8 cellular contexts compared by ENCODE assay signal in genomic region chr10:103659674-103660363, GRCh38.
DNase-seq lines count a peak whose midpoint lies in the region; ATAC-seq and TF ChIP-seq lines count a peak whose summit lies in the region.

No MANE protein-coding gene starts in this region.

- H3K36me3 ChIP-seq in H7 (replicated peaks; ENCODE audit: control insufficient read depth, insufficient read depth, low read length) (no peaks in the 10 kb centered on the region; the same call in 1 of the 2 replicates), esophagus (ENCODE audit: control insufficient read depth in 2 of 2, insufficient read depth in 2 of 2, low read length in 1 of 2) (peaks cover 9 to 21% of the 10 kb centered on the region in 2 donors), PC-3 (ENCODE audit: low read depth, low read length) (no peaks in the 10 kb centered on the region)
- peaks cover 0 to 7% (median 0%) of the 10 kb centered on the region in 3 experiments for H3K36me3 ChIP-seq in naive thymus-derived CD4-positive, alpha-beta T cell (ENCODE audit: control insufficient read depth in 2 of 3, insufficient read depth in 3 of 3, low read length in 3 of 3)

- H3K4me1 ChIP-seq in esophagus (ENCODE audit: control insufficient read depth in 2 of 2, insufficient read depth in 2 of 2, low read length in 1 of 2) (peaks cover 12 to 25% of the 10 kb centered on the region in 2 donors), PC-3 (ENCODE audit: insufficient read depth, low read length) (no peaks in the 10 kb centered on the region)
- peaks cover 4 to 6% of the 10 kb centered on the region in 2 donors for H3K4me1 ChIP-seq in naive thymus-derived CD4-positive, alpha-beta T cell (ENCODE audit: control insufficient read depth in 2 of 2, insufficient read depth in 2 of 2, low read length in 2 of 2)

- no peaks in the 10 kb centered on the region for H3K27me3 Mint-ChIP-seq in activated T-cell treated with anti-CD3 and anti-CD28 coated beads, Interleukin-2, amount 50 U/mL, for 24 hours
- H3K27me3 Mint-ChIP-seq in naive thymus-derived CD4-positive, alpha-beta T cell, result no peaks in the 10 kb centered on the region

- H3K9me3 Mint-ChIP-seq in activated T-cell treated with anti-CD3 and anti-CD28 coated beads, Interleukin-2, amount 50 U/mL, for 24 hours, result no peaks in the 10 kb centered on the region
- H3K9me3 Mint-ChIP-seq in naive thymus-derived CD4-positive, alpha-beta T cell, result peaks cover 0 to 7% (median 0%) of the 10 kb centered on the region in 11 donors

- CTCF ChIA-PET in naive thymus-derived CD4-positive, alpha-beta T cell (lab: Charles Lee), result interaction anchor here (1.0 to 2.4 kb wide), 2 partner anchors 27 to 67 kb away, joined by 5 to 6 read pairs; no protein-coding TSS in a partner anchor
- CTCF ChIA-PET in PC-3 (lab: Charles Lee), result no interaction called here

- H3K27ac Mint-ChIP-seq in activated T-cell treated with anti-CD3 and anti-CD28 coated beads, Interleukin-2, amount 50 U/mL, for 24 hours, result peak overlapping the region; percentile 94
- peak overlapping the region; percentile 87 to 95 (median 91) for H3K27ac Mint-ChIP-seq in naive thymus-derived CD4-positive, alpha-beta T cell

- ATAC-seq in naive thymus-derived CD4-positive, alpha-beta T cell, result peak; percentile 82
- ATAC-seq in PC-3, result no peak

- 29 to 33% methylated on average over 11 of the region's 11 CpGs for WGBS in esophagus, 2 donors

- no peak overlapping the region for H2AFZ ChIP-seq in PC-3 (ENCODE audit: low read length)

- peaks cover 21% of the 10 kb centered on the region for H3K36me3 Mint-ChIP-seq in activated T-cell treated with anti-CD3 and anti-CD28 coated beads, Interleukin-2, amount 50 U/mL, for 24 hours (ENCODE audit: low read depth)
- H3K36me3 Mint-ChIP-seq in naive thymus-derived CD4-positive, alpha-beta T cell, result peaks cover 0 to 21% (median 17%) of the 10 kb centered on the region in 5 donors

- POLR2A ChIA-PET in naive thymus-derived CD4-positive, alpha-beta T cell (lab: Charles Lee), result interaction anchor here (1.1 to 2.9 kb wide), 5 partner anchors 10 to 462 kb away, joined by 3 to 26 read pairs (median 4); partner anchors contain the start of gene SFR1
- POLR2A ChIA-PET in PC-3 (lab: Charles Lee; ENCODE audit: unreplicated experiment), result no interaction called here

- H3K79me2 ChIP-seq in PC-3 (ENCODE audit: low read length), result no peaks in the 10 kb centered on the region

- no peak overlapping the region for H3K9ac ChIP-seq in PC-3 (ENCODE audit: low read length)

- no peak overlapping the region for H3K4me2 ChIP-seq in PC-3 (ENCODE audit: low read length)

- no peaks in the 10 kb centered on the region for H3K9me2 ChIP-seq in PC-3 (replicated peaks; ENCODE audit: low read length)

- BruUV-seq in PC-3 (replicated peaks; lab: Mats Ljungman, UMichigan), result no TSS peak

- intact Hi-C loops in naive thymus-derived CD4-positive, alpha-beta T cell (cut with micrococcal nuclease), result loop anchor here (1.0 to 2.0 kb wide), 4 partner anchors 18 to 112 kb away; no protein-coding TSS in a partner anchor
- intact Hi-C loops in PC-3 (cut with micrococcal nuclease), result no loop called here

- no peaks in the 10 kb centered on the region for H3K27me3 ChIP-seq in H7 (ENCODE audit: control insufficient read depth, insufficient read depth, low read length)
- no peaks in the 10 kb centered on the region for H3K27me3 ChIP-seq in esophagus (ENCODE audit: control insufficient read depth in 1 of 2, insufficient read depth in 2 of 2, low read length in 2 of 2)
- no peaks in the 10 kb centered on the region for H3K27me3 ChIP-seq in naive thymus-derived CD4-positive, alpha-beta T cell (ENCODE audit: control insufficient read depth in 2 of 2, insufficient read depth in 2 of 2, low read length in 2 of 2)
- H3K27me3 ChIP-seq in PC-3 (ENCODE audit: low read length), result no peaks in the 10 kb centered on the region

- DNase-seq in H7 (peak; percentile 85), NCI-H2029 (lab: John Stamatoyannopoulos, UW) (peak; percentile 72), stromal cell of bone marrow (ENCODE audit: low read depth) (peak; percentile 89), PC-3 (no peak)
- DNase-seq in activated T-cell treated with anti-CD3 and anti-CD28 coated beads, Interleukin-2, amount 50 U/mL, for 24 hours, result no peak
- peak in 8 of 9 donors; percentile 48 to 70 (median 62) for DNase-seq in naive thymus-derived CD4-positive, alpha-beta T cell

- H3K4me1 Mint-ChIP-seq in activated T-cell treated with anti-CD3 and anti-CD28 coated beads, Interleukin-2, amount 50 U/mL, for 24 hours (ENCODE audit: low read depth), result peaks cover 19% of the 10 kb centered on the region
- peaks cover 6 to 21% (median 13%) of the 10 kb centered on the region in 7 donors for H3K4me1 Mint-ChIP-seq in naive thymus-derived CD4-positive, alpha-beta T cell

- H3K4me3 Mint-ChIP-seq in activated T-cell treated with anti-CD3 and anti-CD28 coated beads, Interleukin-2, amount 50 U/mL, for 24 hours, result peak overlapping the region; percentile 88
- peak overlapping the region; percentile 83 to 94 (median 89) for H3K4me3 Mint-ChIP-seq in naive thymus-derived CD4-positive, alpha-beta T cell

- H3F3A ChIP-seq in PC-3 (ENCODE audit: low read length, unreplicated experiment), result no peaks in the 10 kb centered on the region

- H4K20me1 ChIP-seq in PC-3 (ENCODE audit: low read length), result no peaks in the 10 kb centered on the region

- TF ChIP-seq CTCF in GM12873 (IDR thresholded peaks at IDR 0.05; ENCODE audit: insufficient read depth, low read depth, low read length, missing control alignments) (peak; percentile 32), PC-3 (conservative IDR thresholded peaks at IDR 0.05; ENCODE audit: low read depth, low read length) (no peak)

- H3K4me3 ChIP-seq in H7 (ENCODE audit: insufficient read depth, low read depth, low read length) (no peak overlapping the region), esophagus (ENCODE audit: low read depth in 1 of 2, low read length in 2 of 2) (peak overlapping the region; percentile 50 to 54), PC-3 (ENCODE audit: low read length) (no peak overlapping the region)
- H3K4me3 ChIP-seq in naive thymus-derived CD4-positive, alpha-beta T cell (ENCODE audit: low read length), result peak overlapping the region; percentile 96

- H3K9me3 ChIP-seq in esophagus (ENCODE audit: control insufficient read depth in 2 of 2, insufficient read depth in 1 of 2, low read depth in 1 of 2, low read length in 1 of 2) (peaks cover 0 to 3% of the 10 kb centered on the region in 2 donors), PC-3 (ENCODE audit: low read length) (no peaks in the 10 kb centered on the region)
- H3K9me3 ChIP-seq in naive thymus-derived CD4-positive, alpha-beta T cell (ENCODE audit: control insufficient read depth in 2 of 3, low read length in 3 of 3), result no peaks in the 10 kb centered on the region

- H3K27ac ChIP-seq in esophagus (ENCODE audit: low read depth in 2 of 2, low read length in 1 of 2) (peak overlapping the region; percentile 73 to 87), PC-3 (ENCODE audit: low read length) (no peak overlapping the region)
- peak overlapping the region; percentile 92 for H3K27ac ChIP-seq in naive thymus-derived CD4-positive, alpha-beta T cell (ENCODE audit: low read depth, low read length)

Comparison
In these comparisons a context has a peak if more than half of its experiments do, and no peak if none do; other contexts are left out.
1. DNase-seq: peak in H7 (single experiment), NCI-H2029 (single experiment), naive thymus-derived CD4-positive, alpha-beta T cell (8 of 9) and stromal cell of bone marrow (single experiment); none in activated T-cell treated with anti-CD3 and anti-CD28 coated beads, Interleukin-2, amount 50 U/mL, for 24 hours (single experiment) and PC-3 (single experiment).
2. H3K4me3 ChIP-seq: peak in esophagus (2 of 2) and naive thymus-derived CD4-positive, alpha-beta T cell (single experiment); none in H7 (single experiment) and PC-3 (single experiment).